Comparison of ENCODE assay signal across 15 cellular contexts in genomic region chr11:12356944-12357655, GRCh38. TPM values are rescaled to one million over a fixed set of nuclear protein-coding genes. Genes with fewer than 3 reads are reported as not detected.
DNase-seq lines count a peak whose midpoint lies in the region; ATAC-seq and TF ChIP-seq lines count a peak whose summit lies in the region.
"Had no signal": no experiment of that assay in that cellular context is flagged by ENCODE, and none has a peak within 500 bp of the region (broad histone marks: within the 10 kb centered on the region; RNA-seq: fewer than 3 reads in every experiment).

No MANE protein-coding gene starts in this region.

- H3K36me3 ChIP-seq in Loucy (ENCODE audit: insufficient read depth, low read length) (no peaks in the 10 kb centered on the region), right atrium auricular region (no peaks in the 10 kb centered on the region)

- H3K9me2 ChIP-seq in Loucy (replicated peaks; ENCODE audit: low read depth, low read length), result no peaks in the 10 kb centered on the region

- no peak overlapping the region for H3K27ac ChIP-seq in right atrium auricular region
- H3K27ac ChIP-seq: parathyroid adenoma, testis had no signal

- peak overlapping the region; percentile 31; the same call in 1 of the 2 replicates for H2AFZ ChIP-seq in Loucy (ENCODE audit: low read length)
- H2AFZ ChIP-seq: parathyroid adenoma had no signal

- no peaks in the 10 kb centered on the region; the same call in 1 of the 2 replicates for H3F3A ChIP-seq in Loucy (ENCODE audit: low read depth)

- peak; percentile 47 for ATAC-seq in stimulated activated effector memory CD8-positive, alpha-beta T cell treated with anti-CD3 and anti-CD28 coated beads, Interleukin-12 subunit alpha, Interleukin-12 subunit beta, amount 100 ng/mL, for 72 hours

- peak overlapping the region; percentile 5 for H3K4me2 ChIP-seq in Loucy (ENCODE audit: low read depth, low read length, poor library complexity, severe bottlenecking)

- H3K4me3 Mint-ChIP-seq in activated naive CD4-positive, alpha-beta T cell treated with anti-CD3 and anti-CD28 coated beads, Interleukin-2, amount 10 ng/mL, durations not matched to agents 7 days and 5 days, result peak overlapping the region; percentile 2
- H3K4me3 Mint-ChIP-seq in stimulated activated effector memory CD8-positive, alpha-beta T cell treated with anti-CD3 and anti-CD28 coated beads, Interleukin-12 subunit alpha, Interleukin-12 subunit beta, amount 100 ng/mL, for 72 hours, result no peak overlapping the region

- H3K9ac ChIP-seq in Loucy (ENCODE audit: low read depth, low read length, poor library complexity, severe bottlenecking), result no peak overlapping the region
- H3K9ac ChIP-seq: parathyroid adenoma had no signal

- H3K36me3 Mint-ChIP-seq in activated naive CD4-positive, alpha-beta T cell treated with anti-CD3 and anti-CD28 coated beads, Interleukin-2, amount 10 ng/mL, durations not matched to agents 7 days and 5 days, result peaks cover 1% of the 10 kb centered on the region
- H3K36me3 Mint-ChIP-seq in stimulated activated effector memory CD8-positive, alpha-beta T cell treated with anti-CD3 and anti-CD28 coated beads, Interleukin-12 subunit alpha, Interleukin-12 subunit beta, amount 100 ng/mL, for 72 hours, result no peaks in the 10 kb centered on the region

- peak; percentile 47 for DNase-seq in activated naive CD4-positive, alpha-beta T cell treated with anti-CD3 and anti-CD28 coated beads, Interleukin-2, amount 10 ng/mL, durations not matched to agents 7 days and 5 days
- no peak for DNase-seq in activated naive CD4-positive, alpha-beta T cell (lab: John Stamatoyannopoulos, UW)
- peak; percentile 24 for DNase-seq in central memory CD4-positive, alpha-beta T cell
- DNase-seq in stimulated activated effector memory CD8-positive, alpha-beta T cell treated with anti-CD3 and anti-CD28 coated beads, Interleukin-12 subunit alpha, Interleukin-12 subunit beta, amount 100 ng/mL, for 72 hours (ENCODE audit: low spot score in 2 of 2), result no peak
- DNase-seq in right atrium auricular region (ENCODE audit: low spot score), result no peak
- DNase-seq in occipital lobe (lab: John Stamatoyannopoulos, UW), result no peak
- DNase-seq: effector CD8-positive, alpha-beta T cell; H7; KG1; mammary epithelial cell; MV-4-11; NCI-H2081; testis had no signal

- H3K27me3 ChIP-seq in Loucy (ENCODE audit: insufficient read depth, low read length, poor library complexity, severe bottlenecking), result no peaks in the 10 kb centered on the region
- H3K27me3 ChIP-seq in right atrium auricular region, result no peaks in the 10 kb centered on the region
- H3K27me3 ChIP-seq: testis had no signal

- peaks cover 50% of the 10 kb centered on the region for H3K4me1 Mint-ChIP-seq in activated naive CD4-positive, alpha-beta T cell treated with anti-CD3 and anti-CD28 coated beads, Interleukin-2, amount 10 ng/mL, durations not matched to agents 7 days and 5 days
- H3K4me1 Mint-ChIP-seq in stimulated activated effector memory CD8-positive, alpha-beta T cell treated with anti-CD3 and anti-CD28 coated beads, Interleukin-12 subunit alpha, Interleukin-12 subunit beta, amount 100 ng/mL, for 72 hours, result peaks cover 30% of the 10 kb centered on the region

- H3K9me3 Mint-ChIP-seq in activated naive CD4-positive, alpha-beta T cell treated with anti-CD3 and anti-CD28 coated beads, Interleukin-2, amount 10 ng/mL, durations not matched to agents 7 days and 5 days, result no peaks in the 10 kb centered on the region
- no peaks in the 10 kb centered on the region for H3K9me3 Mint-ChIP-seq in stimulated activated effector memory CD8-positive, alpha-beta T cell treated with anti-CD3 and anti-CD28 coated beads, Interleukin-12 subunit alpha, Interleukin-12 subunit beta, amount 100 ng/mL, for 72 hours

- no peaks in the 10 kb centered on the region for H4K20me1 ChIP-seq in Loucy (ENCODE audit: insufficient read depth, low read length, poor library complexity, severe bottlenecking)

- H3K4me1 ChIP-seq in Loucy (ENCODE audit: insufficient read depth, low read length, poor library complexity, severe bottlenecking) (peaks cover 16% of the 10 kb centered on the region), right atrium auricular region (no peaks in the 10 kb centered on the region)
- H3K4me1 ChIP-seq: parathyroid adenoma, testis had no signal

- CTCF ChIA-PET in activated naive CD4-positive, alpha-beta T cell treated with anti-CD3 and anti-CD28 coated beads, Interleukin-2, amount 10 ng/mL, durations not matched to agents 7 days and 5 days (lab: Charles Lee), result no interaction called here

- no peaks in the 10 kb centered on the region for H3K79me2 ChIP-seq in Loucy (ENCODE audit: insufficient read depth, low read length)
- H3K79me2 ChIP-seq: parathyroid adenoma had no signal

- TF ChIP-seq CTCF in Loucy (conservative IDR thresholded peaks at IDR 0.05; ENCODE audit: low read length), result no peak
- no peak for TF ChIP-seq CTCF in right atrium auricular region (IDR thresholded peaks at IDR 0.05)

- no peaks in the 10 kb centered on the region for H3K9me3 ChIP-seq in Loucy (ENCODE audit: insufficient read depth, low read depth, low read length)
- H3K9me3 ChIP-seq in right atrium auricular region, result no peaks in the 10 kb centered on the region
- H3K9me3 ChIP-seq: testis had no signal

- peak overlapping the region; percentile 89 for H3K27ac Mint-ChIP-seq in activated naive CD4-positive, alpha-beta T cell treated with anti-CD3 and anti-CD28 coated beads, Interleukin-2, amount 10 ng/mL, durations not matched to agents 7 days and 5 days
- peak overlapping the region; percentile 63 for H3K27ac Mint-ChIP-seq in stimulated activated effector memory CD8-positive, alpha-beta T cell treated with anti-CD3 and anti-CD28 coated beads, Interleukin-12 subunit alpha, Interleukin-12 subunit beta, amount 100 ng/mL, for 72 hours

- no peak overlapping the region for H3K4me3 ChIP-seq in Loucy (ENCODE audit: low read length, poor library complexity, severe bottlenecking)
- H3K4me3 ChIP-seq in right atrium auricular region, result no peak overlapping the region
- H3K4me3 ChIP-seq: testis had no signal

- H3K27me3 Mint-ChIP-seq in activated naive CD4-positive, alpha-beta T cell treated with anti-CD3 and anti-CD28 coated beads, Interleukin-2, amount 10 ng/mL, durations not matched to agents 7 days and 5 days, result peaks cover 10% of the 10 kb centered on the region

RNA-seq across cellular contexts. Expression of gene PARVA, which starts 20.3 kb away (rescaled TPM):
- 10 to 100 TPM; 55.9 to 58.1 TPM for total RNA-seq in right atrium auricular region
- total RNA-seq in occipital lobe, result 5.6 TPM

Comparison
In these comparisons a context has a peak if more than half of its experiments do, and no peak if none do; other contexts are left out.
1. DNase-seq: peak in activated naive CD4-positive, alpha-beta T cell treated with anti-CD3 and anti-CD28 coated beads, Interleukin-2, amount 10 ng/mL, durations not matched to agents 7 days and 5 days (single experiment) and central memory CD4-positive, alpha-beta T cell (single experiment); none in activated naive CD4-positive, alpha-beta T cell (0 of 4), stimulated activated effector memory CD8-positive, alpha-beta T cell treated with anti-CD3 and anti-CD28 coated beads, Interleukin-12 subunit alpha, Interleukin-12 subunit beta, amount 100 ng/mL, for 72 hours (0 of 2), right atrium auricular region (single experiment) and occipital lobe (single experiment).